ENCODE assay signal across 17 cellular contexts in genomic region chr3:15781637-15782402, GRCh38. TPM values are rescaled to one million over a fixed set of nuclear protein-coding genes. Genes with fewer than 3 reads are reported as not detected.
DNase-seq lines count a peak whose midpoint lies in the region; FAIRE-seq and TF ChIP-seq lines count a peak whose summit lies in the region.
"Had no signal": no experiment of that assay in that cellular context is flagged by ENCODE, and none has a peak within 500 bp of the region (broad histone marks: within the 10 kb centered on the region; RNA-seq: fewer than 3 reads in every experiment).

No MANE protein-coding gene starts in this region.

- intact Hi-C loops in tibial artery (cut with DNase I; ENCODE audit: low total_unique reads) = no loop called here

- no peaks in the 10 kb centered on the region for H3K79me1 ChIP-seq in trophoblast cell (ENCODE audit: low read length)

- no peak overlapping the region for H2BK120ac ChIP-seq in trophoblast cell (ENCODE audit: insufficient read depth, low read length, poor library complexity)

- no peak overlapping the region for H4K91ac ChIP-seq in trophoblast cell (ENCODE audit: low read depth, low read length)

- no peak overlapping the region for H2AK5ac ChIP-seq in trophoblast cell (ENCODE audit: low read length)

- H2BK12ac ChIP-seq in trophoblast cell (ENCODE audit: low read length) = no peak overlapping the region

- H3K79me2 ChIP-seq in trophoblast cell (ENCODE audit: control insufficient read depth, insufficient read depth, low read length, poor library complexity) = no peaks in the 10 kb centered on the region

- H4K12ac ChIP-seq in trophoblast cell (ENCODE audit: low read depth, low read length) = no peak overlapping the region

- no peak overlapping the region for H3K23ac ChIP-seq in trophoblast cell (ENCODE audit: low read length)

- H3K4me1 ChIP-seq in tibial artery (peaks cover 0 to 40% (median 14%) of the 10 kb centered on the region in 4 donors), trophoblast cell (ENCODE audit: control insufficient read depth in 1 of 2, insufficient read depth in 2 of 2, low read length in 2 of 2) (no peaks in the 10 kb centered on the region)

- peak; percentile 72 for DNase-seq in LHCN-M2 (ENCODE audit: low read depth)
- peak; percentile 52 for DNase-seq in bronchial epithelial cell (ENCODE audit: low read depth)
- DNase-seq in myocyte (ENCODE audit: low read depth) = peak; percentile 69
- no peak for DNase-seq in tibial artery
- DNase-seq in NCI-H526 treated with DMSO at 0.1 percent for 48 hours (lab: John Stamatoyannopoulos, UW) = no peak
- DNase-seq in trophoblast cell = no peak
- no peak for DNase-seq in NCI-H69 (lab: John Stamatoyannopoulos, UW)
- DNase-seq: activated CD4-positive, alpha-beta T cell treated with anti-CD3 and anti-CD28 coated beads for 48 hours; activated naive CD4-positive, alpha-beta T cell treated with anti-CD3 and anti-CD28 coated beads, Interleukin-2, amount 50 U/mL, for 16 hours; DMS153; endodermal cell; MV-4-11; NK-92 treated with Interleukin-12 subunit alpha and Interleukin-12 subunit beta, amount 100 ng/mL, for 24 hours; T1000; upper lobe of left lung had no signal

- H3K4me3 ChIP-seq in bronchial epithelial cell (ENCODE audit: low read depth, low read length) = no peak overlapping the region
- no peak overlapping the region for H3K4me3 ChIP-seq in tibial artery
- H3K4me3 ChIP-seq in trophoblast cell (ENCODE audit: low read depth, low read length) = no peak overlapping the region
- H3K4me3 ChIP-seq: BLaER1 treated with 17β-estradiol and CSF1 and Interleukin-3, amounts not matched to agents 10 nM and 100 nM; upper lobe of left lung had no signal

- no peak overlapping the region for H3K18ac ChIP-seq in trophoblast cell (ENCODE audit: low read length)

- no peak overlapping the region for H3K4ac ChIP-seq in trophoblast cell (ENCODE audit: low read depth, low read length)

- no peak overlapping the region for H3K9ac ChIP-seq in trophoblast cell (ENCODE audit: low read length)
- H3K9ac ChIP-seq: BLaER1 treated with 17β-estradiol and CSF1 and Interleukin-3, amounts not matched to agents 10 nM and 100 nM had no signal

- no peak overlapping the region for H3K4me2 ChIP-seq in trophoblast cell (ENCODE audit: low read length)

- H2AFZ ChIP-seq in trophoblast cell (ENCODE audit: insufficient read depth, low read length, poor library complexity) = no peak overlapping the region

- no peak overlapping the region for H2BK5ac ChIP-seq in trophoblast cell (ENCODE audit: low read depth, low read length, poor library complexity)

- H3K14ac ChIP-seq in trophoblast cell (ENCODE audit: low read length) = no peak overlapping the region

- no peaks in the 10 kb centered on the region for H3K27me3 ChIP-seq in bronchial epithelial cell (ENCODE audit: control insufficient read depth, insufficient read depth, low read length)
- no peaks in the 10 kb centered on the region for H3K27me3 ChIP-seq in tibial artery
- H3K27me3 ChIP-seq in trophoblast cell (ENCODE audit: insufficient read depth, low read length) = no peaks in the 10 kb centered on the region
- H3K27me3 ChIP-seq: BLaER1 treated with 17β-estradiol and CSF1 and Interleukin-3, amounts not matched to agents 10 nM and 100 nM; upper lobe of left lung had no signal

- H4K8ac ChIP-seq in trophoblast cell (ENCODE audit: low read depth, low read length) = no peak overlapping the region

- WGBS in trophoblast cell (ENCODE audit: extremely low coverage, insufficient coverage, insufficient read length) = no CpG with 5 or more reads among the region's 6 CpGs

- H3K36me3 ChIP-seq in bronchial epithelial cell (ENCODE audit: control insufficient read depth, insufficient read depth, low read length) (no peaks in the 10 kb centered on the region), tibial artery (no peaks in the 10 kb centered on the region), trophoblast cell (ENCODE audit: control insufficient read depth in 1 of 2, insufficient read depth in 2 of 2, low read length in 2 of 2) (no peaks in the 10 kb centered on the region)
- H3K36me3 ChIP-seq: upper lobe of left lung had no signal

- no peak for FAIRE-seq in bronchial epithelial cell (lab: Jason Lieb, UNC)
- FAIRE-seq: islet of Langerhans had no signal

- no peak for TF ChIP-seq CTCF in bronchial epithelial cell (IDR thresholded peaks at IDR 0.05; ENCODE audit: insufficient read depth, low read length, severe bottlenecking)
- no peak for TF ChIP-seq CTCF in tibial artery (IDR thresholded peaks at IDR 0.05)

- H3K9me3 ChIP-seq in tibial artery (no peaks in the 10 kb centered on the region), trophoblast cell (ENCODE audit: insufficient read depth, low read depth, low read length) (no peaks in the 10 kb centered on the region)
- H3K9me3 ChIP-seq: BLaER1 treated with 17β-estradiol and CSF1 and Interleukin-3, amounts not matched to agents 10 nM and 100 nM; upper lobe of left lung had no signal

- H3K27ac ChIP-seq in tibial artery (peak overlapping the region; percentile 34 to 46), trophoblast cell (ENCODE audit: low read depth, low read length) (no peak overlapping the region)
- H3K27ac ChIP-seq: upper lobe of left lung had no signal

RNA-seq across cellular contexts. Expression of gene ANKRD28, which starts 16.0 kb away (rescaled TPM):
- 181 and 196 TPM in 2 replicates for total RNA-seq in LHCN-M2 (2014; rRNA removed)
- 40.7 TPM for polyA plus RNA-seq in LHCN-M2 (2012)
- total RNA-seq in bronchial epithelial cell = 55.9 and 60.6 TPM in 2 replicates
- total RNA-seq in myocyte = 78.7 and 106 TPM in 2 replicates
- 26.0 TPM for polyA plus RNA-seq in myocyte (2012)
- polyA plus RNA-seq in trophoblast cell (2013) = 9.4 and 9.7 TPM in 2 replicates

Comparison
In these comparisons a context has a peak if more than half of its experiments do, and no peak if none do; other contexts are left out.
1. DNase-seq: peak in LHCN-M2 (single experiment), bronchial epithelial cell (single experiment) and myocyte (single experiment); none in tibial artery (0 of 2), NCI-H526 treated with DMSO at 0.1 percent for 48 hours (single experiment), trophoblast cell (0 of 2) and NCI-H69 (single experiment).